ENCODE assay signal across 8 cellular contexts in the genomic region with DNA sequence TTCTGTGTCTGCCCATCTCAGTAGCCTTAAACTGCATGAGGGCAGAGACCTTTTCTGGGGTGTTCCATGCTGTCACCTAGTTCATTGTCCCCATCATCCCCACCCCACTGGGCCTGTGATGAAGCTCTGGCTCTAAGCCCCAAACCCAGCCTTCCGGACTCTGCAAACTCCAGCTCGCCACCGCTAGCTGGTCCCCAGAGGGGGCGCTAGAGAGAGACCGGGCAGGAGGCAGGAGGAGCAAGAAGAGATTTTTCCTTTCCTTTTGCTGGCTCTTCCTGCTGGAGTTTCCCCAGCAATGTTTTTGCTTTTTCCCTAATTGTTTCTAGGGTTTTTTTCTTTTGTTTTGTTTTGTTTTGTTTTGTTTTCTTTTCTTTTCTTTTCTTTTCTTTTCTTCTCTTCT.
DNase-seq lines count a peak whose midpoint lies in the region; FAIRE-seq and TF ChIP-seq lines count a peak whose summit lies in the region.

No MANE protein-coding gene starts in this region.

- DNase-seq in AG04449 (ENCODE audit: low read depth, low spot score) = no peak
- no peak for DNase-seq in GM10266 (ENCODE audit: extremely low spot score)
- peak; percentile 30 for DNase-seq in NT2/D1 (ENCODE audit: low read depth, low spot score)
- peak; percentile 2 for DNase-seq in fibroblast of mammary gland (ENCODE audit: low read depth)
- DNase-seq in NCI-H146 treated with DMSO at 0.1 percent for 48 hours (lab: John Stamatoyannopoulos, UW; ENCODE audit: unreplicated experiment) = no peak
- no peak for DNase-seq in RCC 7860 (ENCODE audit: low spot score)
- DNase-seq in NCI-H1694 (lab: John Stamatoyannopoulos, UW) = no peak
- no peak for DNase-seq in NCI-H1105 treated with DMSO at 0.1 percent for 48 hours (lab: John Stamatoyannopoulos, UW)

- POLR2A ChIA-PET in AG04449 (lab: Yijun Ruan, JAX) = no interaction called here

- no peaks in the 10 kb centered on the region for H3K9me3 ChIP-seq in NT2/D1 (ENCODE audit: insufficient read depth, low read length)

- no peaks in the 10 kb centered on the region for H3K36me3 ChIP-seq in NT2/D1 (ENCODE audit: insufficient read depth, insufficient read length, low read length)

- TF ChIP-seq CTCF in AG04449 (IDR thresholded peaks at IDR 0.05; ENCODE audit: insufficient read depth, low read length, missing control alignments) = peak; percentile 53
- TF ChIP-seq CTCF in GM10266 (IDR thresholded peaks at IDR 0.05; ENCODE audit: control insufficient read depth, insufficient read depth, low read depth, missing control alignments) = peak; percentile 33
- peak; percentile 41 for TF ChIP-seq CTCF in fibroblast of mammary gland (conservative IDR thresholded peaks at IDR 0.05; ENCODE audit: control insufficient read depth, insufficient read depth, low read depth, low read length)

- no peak overlapping the region for H3K4me3 ChIP-seq in AG04449 (ENCODE audit: low read depth, low read length)
- H3K4me3 ChIP-seq in NT2/D1 (ENCODE audit: insufficient read length, low read depth) = no peak overlapping the region
- H3K4me3 ChIP-seq in fibroblast of mammary gland (ENCODE audit: control insufficient read depth, low read depth, low read length) = no peak overlapping the region

- CTCF ChIA-PET in AG04449 (lab: Yijun Ruan, JAX) = no interaction called here

- no peaks in the 10 kb centered on the region for H3K4me1 ChIP-seq in NT2/D1 (ENCODE audit: insufficient read depth, insufficient read length)

- no peaks in the 10 kb centered on the region for H3K27me3 ChIP-seq in NT2/D1 (ENCODE audit: insufficient read depth, insufficient read length)

- no peak for FAIRE-seq in RCC 7860 (lab: Jason Lieb, UNC)

- no peak overlapping the region for H3K9ac ChIP-seq in NT2/D1 (ENCODE audit: insufficient read length, low read depth)

Comparison
In these comparisons a context has a peak if more than half of its experiments do, and no peak if none do; other contexts are left out.
1. DNase-seq: peak in NT2/D1 (single experiment) and fibroblast of mammary gland (single experiment); none in AG04449 (single experiment), GM10266 (single experiment), NCI-H146 treated with DMSO at 0.1 percent for 48 hours (single experiment), RCC 7860 (single experiment), NCI-H1694 (single experiment) and NCI-H1105 treated with DMSO at 0.1 percent for 48 hours (single experiment).
2. Peak in every context shown above with its lines, with median percentiles within 50 percentile points of each other: CTCF ChIP-seq.